ENCODE assay signal across 16 cellular contexts in the genomic region with DNA sequence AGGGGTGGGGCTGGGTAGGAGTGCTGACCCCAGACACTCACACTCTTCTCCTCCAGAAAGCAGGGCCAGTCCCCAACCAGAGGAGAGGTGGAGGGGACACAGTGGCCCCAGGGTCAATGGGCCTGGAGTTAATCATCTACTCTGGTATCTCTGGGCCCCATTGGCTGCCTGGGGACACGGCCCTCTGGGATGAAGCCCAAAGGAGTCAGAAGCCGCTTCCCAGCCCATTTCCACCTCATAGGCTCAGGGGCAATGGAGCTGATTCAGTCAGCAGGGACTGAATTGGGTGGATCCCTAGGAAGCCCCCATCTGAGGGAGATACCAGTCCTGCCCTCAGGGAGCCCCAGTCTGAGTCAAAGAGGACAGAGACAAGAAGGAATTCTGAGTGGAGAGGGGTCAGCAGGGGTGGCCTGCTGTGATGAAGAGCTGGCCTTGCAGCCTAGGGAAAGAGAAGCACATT. TPM values are rescaled to one million over a fixed set of nuclear protein-coding genes. Genes with fewer than 3 reads are reported as not detected.
"Had no signal": no experiment of that assay in that cellular context is flagged by ENCODE, and none has a peak within 500 bp of the region (broad histone marks: within the 10 kb centered on the region; RNA-seq: fewer than 3 reads in every experiment).

No MANE protein-coding gene starts in this region.

- H3K9me3 Mint-ChIP-seq: activated B cell treated with CpG ODN at 0.5 μM for 24 hours; natural killer cell; stimulated activated naive CD8-positive, alpha-beta T cell treated with anti-CD3 and anti-CD28 coated beads, Interleukin-15, amount 100 ng/mL, for 72 hours; T-helper 1 cell treated with Interleukin-12 subunit alpha and Interleukin-12 subunit beta and Interleukin-4 antibody, amounts not matched to agents 30 μg/mL and 1 μg/mL, for 36 hours had no signal

- H3K27me3 ChIP-seq: ascending aorta, testis had no signal

- H3K4me3 ChIP-seq: ascending aorta, dorsolateral prefrontal cortex, esophagus muscularis mucosa, ovary, testis had no signal

- H3K27ac ChIP-seq: ascending aorta, dorsolateral prefrontal cortex, esophagus muscularis mucosa, ovary, testis had no signal

- H3K36me3 Mint-ChIP-seq: activated CD8-positive, alpha-beta memory T cell treated with anti-CD3 and anti-CD28 coated beads, Interleukin-2, amount 10 ng/mL, durations not matched to agents 7 days and 5 days; natural killer cell had no signal

- H3K27ac Mint-ChIP-seq: activated B cell treated with CpG ODN at 0.5 μM for 24 hours; activated CD8-positive, alpha-beta memory T cell treated with anti-CD3 and anti-CD28 coated beads, Interleukin-2, amount 10 ng/mL, durations not matched to agents 7 days and 5 days; natural killer cell; T-helper 1 cell treated with Interleukin-12 subunit alpha and Interleukin-12 subunit beta and Interleukin-4 antibody, amounts not matched to agents 30 μg/mL and 1 μg/mL, for 36 hours had no signal

- H3K4me3 Mint-ChIP-seq: activated B cell treated with CpG ODN at 0.5 μM for 24 hours; activated CD8-positive, alpha-beta memory T cell treated with anti-CD3 and anti-CD28 coated beads, Interleukin-2, amount 10 ng/mL, durations not matched to agents 7 days and 5 days; natural killer cell; stimulated activated naive CD8-positive, alpha-beta T cell treated with anti-CD3 and anti-CD28 coated beads, Interleukin-15, amount 100 ng/mL, for 72 hours; T-helper 1 cell treated with Interleukin-12 subunit alpha and Interleukin-12 subunit beta and Interleukin-4 antibody, amounts not matched to agents 30 μg/mL and 1 μg/mL, for 36 hours had no signal

- H3K9me3 ChIP-seq: ascending aorta, esophagus muscularis mucosa, ovary, testis had no signal

- H3K36me3 ChIP-seq: ascending aorta, esophagus muscularis mucosa, ovary had no signal

- ATAC-seq: activated CD8-positive, alpha-beta memory T cell treated with anti-CD3 and anti-CD28 coated beads, Interleukin-2, amount 10 ng/mL, durations not matched to agents 7 days and 5 days; natural killer cell; stimulated activated naive CD8-positive, alpha-beta T cell treated with anti-CD3 and anti-CD28 coated beads, Interleukin-15, amount 100 ng/mL, for 72 hours had no signal

- DNase-seq: activated B cell treated with CpG ODN at 0.5 μM for 24 hours; activated CD8-positive, alpha-beta memory T cell treated with anti-CD3 and anti-CD28 coated beads, Interleukin-2, amount 10 ng/mL, durations not matched to agents 7 days and 5 days; activated gamma-delta T cell treated with Interleukin-2 at 50 U/mL for 16 hours; activated T-cell treated with anti-CD3 and anti-CD28 coated beads, Interleukin-2, amount 50 U/mL, for 48 hours; dorsolateral prefrontal cortex; head of caudate nucleus; natural killer cell; ovary; stimulated activated CD4-positive, alpha-beta T cell treated with anti-CD3 and anti-CD28 coated beads, Interleukin-2, amount 100 ng/mL, for 48 hours; stimulated activated naive CD8-positive, alpha-beta T cell treated with anti-CD3 and anti-CD28 coated beads, Interleukin-15, amount 100 ng/mL, for 72 hours; testis had no signal

RNA-seq across cellular contexts. Expression of a gene that starts 47.8 kb away (rescaled TPM):
- total RNA-seq: activated B cell treated with CpG ODN at 0.5 μM for 24 hours; activated CD8-positive, alpha-beta memory T cell treated with anti-CD3 and anti-CD28 coated beads, Interleukin-2, amount 10 ng/mL, durations not matched to agents 7 days and 5 days; ascending aorta; esophagus muscularis mucosa; mucosa of gallbladder; natural killer cell; ureter had no signal

RNA-seq across cellular contexts. Expression of a gene that starts 59.2 kb away (rescaled TPM):
- total RNA-seq: activated B cell treated with CpG ODN at 0.5 μM for 24 hours; activated CD8-positive, alpha-beta memory T cell treated with anti-CD3 and anti-CD28 coated beads, Interleukin-2, amount 10 ng/mL, durations not matched to agents 7 days and 5 days; ascending aorta; dorsolateral prefrontal cortex; esophagus muscularis mucosa; mucosa of gallbladder; natural killer cell; ovary; testis; ureter had no signal
- polyA plus RNA-seq: ovary had no signal
